8 cellular contexts compared by ENCODE assay signal in the genomic region with DNA sequence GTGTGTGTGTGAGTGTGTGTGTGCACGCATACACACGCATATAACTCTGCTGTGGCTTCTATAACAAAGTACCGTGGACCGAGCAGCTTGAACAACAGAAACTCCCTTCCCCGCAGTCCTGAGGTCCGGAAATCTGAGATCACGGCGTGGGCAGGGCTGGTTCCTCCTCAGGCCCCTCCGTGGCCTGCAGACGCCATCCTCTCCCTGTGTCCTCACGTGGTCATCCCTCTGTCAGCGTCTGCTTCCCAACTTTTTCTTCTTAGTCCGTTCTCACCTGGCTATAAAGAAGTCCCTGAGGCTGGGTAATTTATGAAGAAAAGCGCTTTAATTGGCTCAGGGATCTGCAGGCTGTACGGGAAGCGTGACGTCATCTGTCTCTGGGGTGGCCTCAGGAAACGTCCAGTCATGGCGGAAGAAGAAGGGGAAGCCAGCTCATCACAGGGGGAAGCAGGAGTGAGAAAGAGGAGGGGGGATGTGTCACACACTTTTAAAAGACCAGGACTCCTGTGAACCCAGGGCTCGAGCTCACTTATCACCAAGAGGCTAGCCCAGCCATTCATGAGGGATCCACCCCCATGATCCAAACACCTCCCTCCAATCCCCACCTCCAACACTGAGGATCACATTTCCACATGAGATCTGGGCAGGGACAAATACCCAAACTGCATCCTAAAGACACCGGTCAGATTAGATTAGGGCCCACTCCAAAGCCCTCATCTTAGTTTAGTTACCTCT.
DNase-seq lines count a peak whose midpoint lies in the region; ATAC-seq and TF ChIP-seq lines count a peak whose summit lies in the region.

No MANE protein-coding gene starts in this region.

- ATAC-seq in HG02610 (IDR thresholded peaks at IDR 0.05; ENCODE audit: unreplicated experiment) (peak; percentile 34), PC-3 (peak; percentile 8)

- H3K4me1 ChIP-seq in PC-3 (ENCODE audit: insufficient read depth, low read length) (peaks cover 43% of the 10 kb centered on the region), skeletal muscle tissue (ENCODE audit: control insufficient read depth in 3 of 3, insufficient read depth in 3 of 3, low read length in 3 of 3) (peaks cover 5 to 10% (median 7%) of the 10 kb centered on the region in 3 donors)

- DNase-seq in GM12865 (ENCODE audit: low read depth), result peak; percentile 93
- DNase-seq in PC-3, result peak; percentile 69
- peak; percentile 25 to 46 for DNase-seq in activated T-helper 1 cell treated with anti-CD3 and anti-CD28 coated beads, Interleukin-2, amount 50 U/mL, for 16 hours (ENCODE audit: low read depth in 1 of 2, low spot score in 1 of 2)
- DNase-seq in glomerular visceral epithelial cell (ENCODE audit: extremely low spot score), result peak; percentile 73
- no peak for DNase-seq in NCI-H345 (lab: John Stamatoyannopoulos, UW)
- no peak for DNase-seq in hepatic stellate cell (ENCODE audit: low spot score)

- H3K4me3 ChIP-seq in GM12865 (ENCODE audit: low read depth, low read length), result peak overlapping the region; percentile 76
- peak overlapping the region; percentile 62 for H3K4me3 ChIP-seq in PC-3 (ENCODE audit: low read length)
- H3K4me3 ChIP-seq in skeletal muscle tissue (ENCODE audit: low read length in 3 of 3), result peak overlapping the region; percentile 67 to 85 (median 76)

- H3K9me2 ChIP-seq in PC-3 (replicated peaks; ENCODE audit: low read length), result no peaks in the 10 kb centered on the region

- CTCF ChIA-PET in PC-3 (lab: Charles Lee), result interaction anchor here (1.1 kb wide), 1 partner anchor 279 kb away, joined by 4 read pairs; no protein-coding TSS in a partner anchor

- no peaks in the 10 kb centered on the region for H3F3A ChIP-seq in PC-3 (ENCODE audit: low read length, unreplicated experiment)

- no peaks in the 10 kb centered on the region for H3K79me2 ChIP-seq in PC-3 (ENCODE audit: low read length)

- peak overlapping the region; percentile 97 for H3K27ac ChIP-seq in PC-3 (ENCODE audit: low read length)
- peak overlapping the region; percentile 93 for H3K27ac ChIP-seq in skeletal muscle tissue (ENCODE audit: low read depth, low read length)

- H3K9ac ChIP-seq in PC-3 (ENCODE audit: low read length), result peak overlapping the region; percentile 90
- peak overlapping the region in 2 of 3 donors; percentile 75 to 89 for H3K9ac ChIP-seq in skeletal muscle tissue (ENCODE audit: low read depth in 1 of 3, low read length in 3 of 3)

- H3K36me3 ChIP-seq in PC-3 (ENCODE audit: low read depth, low read length) (no peaks in the 10 kb centered on the region), skeletal muscle tissue (ENCODE audit: control insufficient read depth in 3 of 3, insufficient read depth in 3 of 3, low read length in 3 of 3) (no peaks in the 10 kb centered on the region)

- TF ChIP-seq CTCF in GM12865 (IDR thresholded peaks at IDR 0.05; ENCODE audit: insufficient read depth, low read depth, low read length, missing control alignments) (no peak), PC-3 (conservative IDR thresholded peaks at IDR 0.05; ENCODE audit: low read depth, low read length) (no peak)

- intact Hi-C loops in PC-3 (cut with micrococcal nuclease), result loop anchor here (10.0 kb wide), 1 partner anchor 202 kb away; a partner anchor contains a TSS

- no peaks in the 10 kb centered on the region for H4K20me1 ChIP-seq in PC-3 (ENCODE audit: low read length)

- H3K9me3 ChIP-seq in PC-3 (ENCODE audit: low read length), result no peaks in the 10 kb centered on the region
- H3K9me3 ChIP-seq in skeletal muscle tissue (ENCODE audit: control insufficient read depth in 3 of 3, low read length in 3 of 3), result peaks cover 0 to 1% (median 0%) of the 10 kb centered on the region in 3 donors

- no peak overlapping the region for H2AFZ ChIP-seq in PC-3 (ENCODE audit: low read length)

- H3K27me3 ChIP-seq in PC-3 (ENCODE audit: low read length), result no peaks in the 10 kb centered on the region
- peaks cover 0 to 18% (median 0%) of the 10 kb centered on the region in 3 donors for H3K27me3 ChIP-seq in skeletal muscle tissue (ENCODE audit: control insufficient read depth in 3 of 3, insufficient read depth in 3 of 3, low read length in 3 of 3)

- H3K4me2 ChIP-seq in PC-3 (ENCODE audit: low read length), result peak overlapping the region; percentile 84

- BruUV-seq in PC-3 (replicated peaks; lab: Mats Ljungman, UMichigan), result no TSS peak

- POLR2A ChIA-PET in PC-3 (lab: Charles Lee; ENCODE audit: unreplicated experiment), result interaction anchor here (1.6 kb wide), 1 partner anchor 24 kb away, joined by 12 read pairs; no protein-coding TSS in a partner anchor

Comparison
In these comparisons a context has a peak if more than half of its experiments do, and no peak if none do; other contexts are left out.
1. DNase-seq: peak in GM12865 (single experiment), PC-3 (single experiment), activated T-helper 1 cell treated with anti-CD3 and anti-CD28 coated beads, Interleukin-2, amount 50 U/mL, for 16 hours (2 of 2) and glomerular visceral epithelial cell (single experiment); none in NCI-H345 (single experiment) and hepatic stellate cell (single experiment).
2. Peak in every context shown above with its lines, with median percentiles within 50 percentile points of each other: H3K4me3 ChIP-seq.